Comparison of ENCODE assay signal across 8 cellular contexts in the genomic region with DNA sequence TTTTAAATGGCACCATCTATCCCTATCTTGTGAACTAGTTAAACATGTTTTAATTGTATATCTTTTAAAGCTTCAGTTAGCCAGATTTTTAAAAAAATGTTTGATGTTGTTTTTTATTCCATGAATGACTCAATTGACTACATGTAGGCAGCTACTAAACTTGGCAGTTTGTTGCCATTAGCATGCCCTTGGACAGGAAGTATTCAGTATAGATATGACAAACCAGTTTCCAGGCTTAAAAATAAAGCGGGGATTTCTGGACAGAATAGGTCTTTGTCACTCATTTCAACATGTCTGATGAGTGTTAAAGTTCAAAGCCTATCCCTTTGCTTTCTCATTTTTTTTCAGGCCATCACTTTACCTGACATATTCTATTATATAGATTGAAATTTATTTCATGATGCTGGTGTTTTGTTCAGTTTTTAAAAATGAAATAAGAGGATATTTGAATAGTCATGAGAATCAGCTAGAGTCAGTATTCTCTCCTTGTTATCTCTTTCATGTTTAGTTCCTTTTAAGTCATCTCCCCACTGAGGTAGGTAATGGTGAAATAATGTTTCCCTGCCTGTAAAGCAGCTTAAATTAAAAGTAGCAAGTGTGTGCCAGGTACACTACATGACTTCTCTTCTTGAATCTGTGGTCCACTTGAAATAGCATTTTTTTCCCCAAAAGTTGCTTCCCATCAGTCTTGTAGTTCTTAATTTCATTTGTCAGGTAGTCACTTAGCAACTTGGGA. TPM values are rescaled to one million over a fixed set of nuclear protein-coding genes. Genes with fewer than 3 reads are reported as not detected.
DNase-seq lines count a peak whose midpoint lies in the region; ATAC-seq and TF ChIP-seq lines count a peak whose summit lies in the region.

No MANE protein-coding gene starts in this region.

- CTCF ChIA-PET in Calu3 (lab: Charles Lee), result interaction anchor here (1.0 kb wide), 1 partner anchor 11 kb away, joined by 7 read pairs; no protein-coding TSS in a partner anchor
- CTCF ChIA-PET in mammary epithelial cell (lab: Charles Lee; ENCODE audit: low non-redundant PET), result no interaction called here

- H3K27me3 ChIP-seq in mammary epithelial cell (ENCODE audit: insufficient read depth, low read length), result no peaks in the 10 kb centered on the region

- H2AFZ ChIP-seq in mammary epithelial cell (ENCODE audit: low read depth, low read length), result no peak overlapping the region

- no peaks in the 10 kb centered on the region for H3K9me3 ChIP-seq in mammary epithelial cell (replicated peaks; ENCODE audit: insufficient read depth, low read length)

- H3K9ac ChIP-seq in mammary epithelial cell (ENCODE audit: insufficient read depth, low read length), result no peak overlapping the region

- H3K27ac Mint-ChIP-seq in Calu3 (ENCODE audit: unreplicated experiment) (peak overlapping the region; percentile 37), type B pancreatic cell (peak overlapping the region; percentile 3), progenitor cell of endocrine pancreas (no peak overlapping the region)

- intact Hi-C loops in Calu3 (cut with micrococcal nuclease; ENCODE audit: unreplicated experiment), result no loop called here
- intact Hi-C loops in mammary epithelial cell (cut with micrococcal nuclease), result no loop called here

- H3K36me3 Mint-ChIP-seq in Calu3 (ENCODE audit: insufficient read depth, unreplicated experiment), result peaks cover 5% of the 10 kb centered on the region
- H3K36me3 Mint-ChIP-seq in type B pancreatic cell, result peaks cover 3% of the 10 kb centered on the region
- H3K36me3 Mint-ChIP-seq in progenitor cell of endocrine pancreas (ENCODE audit: insufficient read depth), result peaks cover 1% of the 10 kb centered on the region

- H3K4me3 Mint-ChIP-seq in Calu3 (ENCODE audit: low read depth, unreplicated experiment), result no peak overlapping the region
- no peak overlapping the region for H3K4me3 Mint-ChIP-seq in type B pancreatic cell
- H3K4me3 Mint-ChIP-seq in progenitor cell of endocrine pancreas (ENCODE audit: low read depth), result no peak overlapping the region

- no peak for TF ChIP-seq CTCF in Calu3 (IDR thresholded peaks at IDR 0.05; ENCODE audit: unreplicated experiment)
- no peak for TF ChIP-seq CTCF in mammary epithelial cell (conservative IDR thresholded peaks at IDR 0.05 in 1 of 2, IDR thresholded peaks at IDR 0.05 in 1 of 2; ENCODE audit: extremely low read depth in 1 of 2, insufficient read depth in 1 of 2, low read depth in 1 of 2, low read length in 2 of 2)
- TF ChIP-seq CTCF in type B pancreatic cell (conservative IDR thresholded peaks at IDR 0.05), result no peak
- no peak for TF ChIP-seq CTCF in progenitor cell of endocrine pancreas (IDR thresholded peaks at IDR 0.05; ENCODE audit: unreplicated experiment)

- H3K36me3 ChIP-seq in mammary epithelial cell (ENCODE audit: insufficient read depth, low read length), result no peaks in the 10 kb centered on the region

- H3K4me3 ChIP-seq in mammary epithelial cell (replicated peaks in 1 of 3; ENCODE audit: insufficient read depth in 1 of 3, low read depth in 2 of 3, low read length in 3 of 3), result no peak overlapping the region

- peaks cover 2% of the 10 kb centered on the region for H3K9me3 Mint-ChIP-seq in Calu3 (ENCODE audit: low read depth, unreplicated experiment)
- no peaks in the 10 kb centered on the region for H3K9me3 Mint-ChIP-seq in type B pancreatic cell
- H3K9me3 Mint-ChIP-seq in progenitor cell of endocrine pancreas (ENCODE audit: low read depth), result no peaks in the 10 kb centered on the region

- BruUV-seq in Calu3 (replicated peaks; lab: Mats Ljungman, UMichigan) (no TSS peak), mammary epithelial cell (replicated peaks; lab: Mats Ljungman, UMichigan) (no TSS peak)

- WGBS in mammary epithelial cell (ENCODE audit: low coverage, missing lambda C conversion rate), result 16% methylated on average over 1 of the region's 1 CpG

- in situ Hi-C loops in mammary epithelial cell (cut with MboI; ENCODE audit: low sequenced_read_pairs in 2 of 2), result no loop called here

- peak; percentile 70 for ATAC-seq in GM21360 (IDR thresholded peaks at IDR 0.05; ENCODE audit: unreplicated experiment)
- ATAC-seq in HG03521 (IDR thresholded peaks at IDR 0.05; ENCODE audit: unreplicated experiment), result peak; percentile 55

- dilution Hi-C loops in mammary epithelial cell (cut with HindIII; ENCODE audit: low sequenced_read_pairs), result no loop called here

- peak overlapping the region; percentile 57 for H3K4me2 ChIP-seq in mammary epithelial cell (ENCODE audit: insufficient read depth, low read depth, low read length)

- no peaks in the 10 kb centered on the region for H3K27me3 Mint-ChIP-seq in Calu3 (ENCODE audit: unreplicated experiment)
- no peaks in the 10 kb centered on the region for H3K27me3 Mint-ChIP-seq in type B pancreatic cell
- no peaks in the 10 kb centered on the region for H3K27me3 Mint-ChIP-seq in progenitor cell of endocrine pancreas

- H3K4me1 Mint-ChIP-seq in Calu3 (ENCODE audit: low read depth, unreplicated experiment) (peaks cover 39% of the 10 kb centered on the region), type B pancreatic cell (ENCODE audit: unreplicated experiment) (peaks cover 21% of the 10 kb centered on the region), progenitor cell of endocrine pancreas (ENCODE audit: low read depth) (peaks cover 4% of the 10 kb centered on the region)

- no peaks in the 10 kb centered on the region for H4K20me1 ChIP-seq in mammary epithelial cell (ENCODE audit: insufficient read depth, low read length)

- DNase-seq in Calu3 (no peak), mammary epithelial cell (peak; percentile 85), type B pancreatic cell (ENCODE audit: extremely low spot score, unreplicated experiment) (no peak), NCI-H1105 treated with DMSO at 0.1 percent for 48 hours (lab: John Stamatoyannopoulos, UW) (no peak), progenitor cell of endocrine pancreas (ENCODE audit: low spot score, unreplicated experiment) (no peak), NCI-H524 (lab: John Stamatoyannopoulos, UW) (no peak)

- peaks cover 52% of the 10 kb centered on the region for H3K79me2 ChIP-seq in mammary epithelial cell (ENCODE audit: insufficient read depth, low read length)

- peak overlapping the region; percentile 54 for H3K27ac ChIP-seq in mammary epithelial cell (ENCODE audit: insufficient read depth, low read depth, low read length)

- H3K4me1 ChIP-seq in mammary epithelial cell (ENCODE audit: insufficient read depth, low read length), result peaks cover 46% of the 10 kb centered on the region

RNA-seq across cellular contexts. Expression of gene TNFAIP8, which starts 11.9 kb away (rescaled TPM):
- 24.2 and 30.6 TPM in 2 replicates for total RNA-seq in Calu3 (2022)
- total RNA-seq in mammary epithelial cell, result 10 to 100 TPM; 11.3 to 15.9 TPM
- 15.4 TPM for polyA plus RNA-seq in mammary epithelial cell
- polyA minus RNA-seq in mammary epithelial cell, result 7.1 TPM
- 11.8 and 17.3 TPM in 2 replicates for total RNA-seq in type B pancreatic cell (ENCODE audit: low replicate concordance)
- 8.0 and 9.3 TPM in 2 replicates for total RNA-seq in progenitor cell of endocrine pancreas
